Comparison of ENCODE assay signal across 24 cellular contexts in the genomic region with DNA sequence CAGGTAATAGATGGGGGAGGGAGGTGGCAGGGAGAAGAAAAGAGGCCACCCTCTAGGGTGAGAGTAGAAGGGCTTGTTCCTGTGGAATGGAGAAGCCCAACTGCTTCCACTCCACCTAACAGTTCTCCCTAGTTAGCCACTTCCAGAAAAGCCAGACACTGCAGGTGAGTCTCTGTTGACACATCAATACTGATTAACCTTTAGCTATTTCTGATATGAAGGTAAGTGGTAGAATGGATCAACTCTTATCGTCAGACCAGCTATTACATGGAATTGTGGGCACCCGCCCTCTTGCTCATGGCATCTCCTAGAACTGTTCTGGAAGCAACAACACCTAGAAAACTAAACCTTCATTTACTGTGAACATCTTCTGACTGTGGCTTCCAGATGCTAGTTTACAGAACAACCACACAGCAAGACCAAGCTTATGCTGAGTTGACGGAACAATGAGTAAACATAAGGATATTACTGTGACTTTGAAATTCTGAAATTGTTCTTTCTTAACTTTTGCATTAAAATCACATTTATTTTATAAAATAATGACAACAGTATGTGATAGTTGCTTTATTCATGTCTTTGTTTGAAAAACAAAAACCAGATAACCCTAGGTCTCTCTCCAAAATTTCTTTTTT. TPM values are rescaled to one million over a fixed set of nuclear protein-coding genes. Genes with fewer than 3 reads are reported as not detected.
"Had no signal": no experiment of that assay in that cellular context is flagged by ENCODE, and none has a peak within 500 bp of the region (broad histone marks: within the 10 kb centered on the region; RNA-seq: fewer than 3 reads in every experiment).

No MANE protein-coding gene starts in this region.

- H3K36me3 ChIP-seq: uterus had no signal

- DNase-seq: activated CD4-positive, alpha-beta T cell treated with anti-CD3 and anti-CD28 coated beads, Interleukin-2, amount 10 ng/mL, durations not matched to agents 24 days and 14 days; activated CD8-positive, alpha-beta T cell treated with anti-CD3 and anti-CD28 coated beads for 36 hours; activated naive CD4-positive, alpha-beta T cell; activated naive CD8-positive, alpha-beta T cell treated with anti-CD3 and anti-CD28 coated beads for 36 hours; activated T-cell treated with anti-CD3 and anti-CD28 coated beads, Interleukin-2, amount 50 U/mL, for 1 hour; amniotic stem cell; dorsolateral prefrontal cortex; endodermal cell; foreskin melanocyte; glutamatergic neuron; hypothalamus; kidney; left ventricle myocardium superior; mesendoderm; natural killer cell; retina; stimulated activated CD4-positive, alpha-beta T cell treated with anti-CD3 and anti-CD28 coated beads, Interleukin-2, amount 100 ng/mL, for 24 hours; stimulated activated naive CD4-positive, alpha-beta T cell treated with Interleukin-2 at 50 U/mL for 16 hours; substantia nigra; T-helper 1 cell; T1000; tibial artery; uterus had no signal

- H3K27ac ChIP-seq: dorsolateral prefrontal cortex, tibial artery, uterus had no signal

- H3K4me1 ChIP-seq: uterus had no signal

- H3K4me3 ChIP-seq: dorsolateral prefrontal cortex, tibial artery, uterus had no signal

- ATAC-seq: activated CD8-positive, alpha-beta T cell treated with anti-CD3 and anti-CD28 coated beads for 36 hours; activated T-helper 17 cell treated with anti-CD3 and anti-CD28 coated beads, Interleukin-2, amount 50 U/mL, for 72 hours; left ventricle myocardium superior; natural killer cell had no signal

- H3K27me3 ChIP-seq: dorsolateral prefrontal cortex, tibial artery, uterus had no signal

- H3K9me3 ChIP-seq: tibial artery, uterus had no signal

RNA-seq across cellular contexts. Expression of a gene that starts 44.7 kb away (rescaled TPM):
- total RNA-seq: activated T-helper 17 cell treated with anti-CD3 and anti-CD28 coated beads, Interleukin-2, amount 50 U/mL, for 72 hours had no signal
